In genomic region chr7:158716802-158717201, GRCh38 we compare ENCODE assay signal across 3 cellular contexts.
TF ChIP-seq lines count a peak whose summit lies in the region.

No MANE protein-coding gene starts in this region.

TF ChIP-seq in HepG2, 621 proteins besides CTCF, POLR2A, EP300 and RAD21:
- no peak for TF ChIP-seq MATR3 (CRISPR knock-in tag; IDR thresholded peaks at IDR 0.05)
- TF ChIP-seq ZNF7 (CRISPR knock-in tag; IDR thresholded peaks at IDR 0.05), result peak; percentile 74

TF ChIP-seq in HEK293, 187 proteins besides CTCF, POLR2A, EP300 and RAD21:
- TF ChIP-seq ZNF366 (tag by site-specific recombination; conservative IDR thresholded peaks at IDR 0.05), result peak; percentile 43; the same call in 1 of the 2 replicates
- no peak for TF ChIP-seq ZNF624 (tag by site-specific recombination; IDR thresholded peaks at IDR 0.05)

TF ChIP-seq in K562, 482 proteins besides CTCF, POLR2A, EP300 and RAD21:
- TF ChIP-seq HDAC8 (tag; IDR thresholded peaks at IDR 0.05) (no peak), ARID1B (IDR thresholded peaks at IDR 0.05) (0 out of 2 replicates have a peak, but pooled peaks have one; percentile 6), EHMT2 (IDR thresholded peaks at IDR 0.05) (peak; percentile 32; the same call in 1 of the 2 replicates), MCM7 (IDR thresholded peaks at IDR 0.05) (0 out of 4 replicates have a peak, but pooled peaks of 1 of the 2 experiments have one; percentile 46), SPI1 (IDR thresholded peaks at IDR 0.05; ENCODE audit: borderline replicate concordance, low read depth, low read length) (peak; percentile 35; the same call in 1 of the 2 replicates), ZNF184 (CRISPR knock-in tag; IDR thresholded peaks at IDR 0.05) (0 out of 2 replicates have a peak, but pooled peaks have one; percentile 26), SMAD2 (IDR thresholded peaks at IDR 0.05; ENCODE audit: low read depth, low read length) (no peak), ZNF263 (CRISPR knock-in tag; IDR thresholded peaks at IDR 0.05; ENCODE audit: borderline replicate concordance) (peak; percentile 82), CBX2 (IDR thresholded peaks at IDR 0.05; ENCODE audit: insufficient read depth, low read length, poor library complexity, severe bottlenecking) (no peak), SMARCB1 (IDR thresholded peaks at IDR 0.05; ENCODE audit: insufficient read length, low read depth) (no peak)
